Comparison of ENCODE assay signal across 9 cellular contexts in the genomic region with DNA sequence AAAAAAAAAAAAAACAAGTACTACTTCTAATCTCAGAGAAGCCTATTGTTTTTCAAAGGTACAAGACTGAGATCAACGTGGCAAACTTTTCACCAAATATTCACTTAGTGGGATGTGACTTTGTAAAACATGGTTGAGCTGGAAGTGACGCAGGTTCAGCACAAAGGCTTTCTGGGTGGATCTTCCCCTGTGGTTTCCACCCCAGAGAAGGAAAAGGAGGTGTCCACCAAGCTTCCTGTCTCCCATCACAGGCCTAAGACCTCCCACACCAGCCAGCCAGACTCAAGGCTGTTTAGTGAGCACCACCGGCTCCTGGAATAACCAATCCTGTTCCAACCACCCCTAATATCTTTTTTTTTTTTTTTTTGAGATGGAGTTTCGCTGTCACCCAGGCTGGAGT. TPM values are rescaled to one million over a fixed set of nuclear protein-coding genes. Genes with fewer than 3 reads are reported as not detected.
DNase-seq lines count a peak whose midpoint lies in the region; TF ChIP-seq lines count a peak whose summit lies in the region.
"Had no signal": no experiment of that assay in that cellular context is flagged by ENCODE, and none has a peak within 500 bp of the region (broad histone marks: within the 10 kb centered on the region; RNA-seq: fewer than 3 reads in every experiment).

No MANE protein-coding gene starts in this region.

- DNase-seq in activated CD8-positive, alpha-beta memory T cell treated with anti-CD3 and anti-CD28 coated beads for 1 hour (ENCODE audit: extremely low read depth in 1 of 2, low read depth in 1 of 2), result peak; percentile 18 to 27
- DNase-seq in activated CD8-positive, alpha-beta memory T cell treated with anti-CD3 and anti-CD28 coated beads, Interleukin-2, amount 50 U/mL, for 48 hours, result no peak
- DNase-seq in uterus (peak in 1 of 2 donors; percentile 65), DMS53 (lab: John Stamatoyannopoulos, UW) (no peak), NCI-H82 treated with DMSO at 0.1 percent for 48 hours (lab: John Stamatoyannopoulos, UW; ENCODE audit: unreplicated experiment) (no peak), AG08396 (ENCODE audit: low spot score) (no peak)
- DNase-seq: NCI-H1092 had no signal

- H3K4me3 ChIP-seq in liver (ENCODE audit: low read depth in 1 of 3, low read length in 3 of 3) (no peak overlapping the region), uterus (no peak overlapping the region)

- H3K4me1 Mint-ChIP-seq in activated naive CD8-positive, alpha-beta T cell (ENCODE audit: low read depth), result peaks cover 61% of the 10 kb centered on the region

- peak overlapping the region in 1 of 2 donors; percentile 50 for H3K27ac ChIP-seq in liver (ENCODE audit: low read depth in 1 of 2, low read length in 2 of 2)
- peak overlapping the region; percentile 51 to 75 for H3K27ac ChIP-seq in uterus

- peak overlapping the region; percentile 87 for H3K27ac Mint-ChIP-seq in activated naive CD8-positive, alpha-beta T cell

- H3K4me3 Mint-ChIP-seq in activated naive CD8-positive, alpha-beta T cell, result peak overlapping the region; percentile 44

- 76% methylated on average over 4 of the region's 4 CpGs for WGBS in liver

- H3K9me3 Mint-ChIP-seq in activated naive CD8-positive, alpha-beta T cell (ENCODE audit: low read depth), result no peaks in the 10 kb centered on the region

- H3K4me1 ChIP-seq in liver (ENCODE audit: control insufficient read depth in 4 of 4, insufficient read depth in 4 of 4, low read length in 3 of 4) (peaks cover 6 to 14% (median 11%) of the 10 kb centered on the region in 4 donors), uterus (peaks cover 0 to 18% of the 10 kb centered on the region in 2 donors)

- no peak for TF ChIP-seq RAD21 in liver (IDR thresholded peaks at IDR 0.05)

- no peaks in the 10 kb centered on the region for H3K27me3 ChIP-seq in liver (ENCODE audit: control insufficient read depth in 4 of 4, insufficient read depth in 4 of 4, low read length in 3 of 4)
- no peaks in the 10 kb centered on the region for H3K27me3 ChIP-seq in uterus

- H3K9me3 ChIP-seq in liver (ENCODE audit: control insufficient read depth in 4 of 4, low read length in 3 of 4), result no peaks in the 10 kb centered on the region
- no peaks in the 10 kb centered on the region for H3K9me3 ChIP-seq in uterus

- intact Hi-C loops in uterus (cut with DNase I; ENCODE audit: low total_unique reads), result loop anchor here (10.0 kb wide), 1 partner anchor 62 kb away; a partner anchor contains a TSS

- no peaks in the 10 kb centered on the region for H3K27me3 Mint-ChIP-seq in activated naive CD8-positive, alpha-beta T cell

- TF ChIP-seq CTCF in liver (IDR thresholded peaks at IDR 0.05; ENCODE audit: low read depth, low read length, missing input control), result no peak
- no peak for TF ChIP-seq CTCF in uterus (IDR thresholded peaks at IDR 0.05)

- H3K36me3 ChIP-seq in liver (ENCODE audit: control insufficient read depth in 4 of 4, insufficient read depth in 3 of 4, low read depth in 1 of 4, low read length in 3 of 4), result peaks cover 0 to 3% (median 0%) of the 10 kb centered on the region in 4 donors
- no peaks in the 10 kb centered on the region for H3K36me3 ChIP-seq in uterus

- TF ChIP-seq POLR2A in uterus (IDR thresholded peaks at IDR 0.05), result no peak

- H3K36me3 Mint-ChIP-seq in activated naive CD8-positive, alpha-beta T cell, result peaks cover 7% of the 10 kb centered on the region

- H3K9ac ChIP-seq in liver (ENCODE audit: low read depth in 1 of 2, low read length in 2 of 2), result no peak overlapping the region

TF ChIP-seq in liver, 16 proteins besides CTCF, POLR2A, EP300 and RAD21:
- TF ChIP-seq FOXA2 (IDR thresholded peaks at IDR 0.05) (no peak), RXRA (IDR thresholded peaks at IDR 0.05) (no peak), GABPA (IDR thresholded peaks at IDR 0.05 in 1 of 2, conservative IDR thresholded peaks at IDR 0.05 in 1 of 2) (peak; percentile 21 to 24), YY1 (IDR thresholded peaks at IDR 0.05) (peak; percentile 12)
- TF ChIP-seq, protein P1, sequence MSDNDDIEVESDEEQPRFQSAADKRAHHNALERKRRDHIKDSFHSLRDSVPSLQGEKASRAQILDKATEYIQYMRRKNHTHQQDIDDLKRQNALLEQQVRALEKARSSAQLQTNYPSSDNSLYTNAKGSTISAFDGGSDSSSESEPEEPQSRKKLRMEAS (IDR thresholded peaks at IDR 0.05), result no peak

RNA-seq across cellular contexts. Expression of a gene that starts 5.7 kb away (rescaled TPM):
- 10 to 100 TPM in 1 of 2 donors, 1 to 10 TPM in 1; 9.1 to 12.6 TPM for total RNA-seq in liver
- polyA plus RNA-seq in liver, result 10 to 100 TPM in 1 of 2 donors, 1 to 10 TPM in 1; 7.5 to 10.8 TPM
- total RNA-seq in uterus, result 10 to 100 TPM; 31.7 to 70.4 (median 50.7) TPM

RNA-seq across cellular contexts. Expression of a gene that starts 50.1 kb away (rescaled TPM):
- total RNA-seq in liver (10 to 100 TPM; 11.4 to 27.4 TPM), uterus (100 to 1,000 TPM in 2 of 4 donors, 10 to 100 TPM in 2; 22.1 to 171 (median 100) TPM)
- polyA plus RNA-seq in liver, result 10 to 100 TPM in 1 of 2 donors, 1 to 10 TPM in 1; 8.4 to 16.0 TPM

Comparison
In these comparisons a context has a peak if more than half of its experiments do, and no peak if none do; other contexts are left out.
1. DNase-seq: peak in activated CD8-positive, alpha-beta memory T cell treated with anti-CD3 and anti-CD28 coated beads for 1 hour (2 of 2); none in activated CD8-positive, alpha-beta memory T cell treated with anti-CD3 and anti-CD28 coated beads, Interleukin-2, amount 50 U/mL, for 48 hours (single experiment), DMS53 (single experiment), NCI-H82 treated with DMSO at 0.1 percent for 48 hours (single experiment) and AG08396 (single experiment).